ENCODE assay signal across 2 cellular contexts in the genomic region with DNA sequence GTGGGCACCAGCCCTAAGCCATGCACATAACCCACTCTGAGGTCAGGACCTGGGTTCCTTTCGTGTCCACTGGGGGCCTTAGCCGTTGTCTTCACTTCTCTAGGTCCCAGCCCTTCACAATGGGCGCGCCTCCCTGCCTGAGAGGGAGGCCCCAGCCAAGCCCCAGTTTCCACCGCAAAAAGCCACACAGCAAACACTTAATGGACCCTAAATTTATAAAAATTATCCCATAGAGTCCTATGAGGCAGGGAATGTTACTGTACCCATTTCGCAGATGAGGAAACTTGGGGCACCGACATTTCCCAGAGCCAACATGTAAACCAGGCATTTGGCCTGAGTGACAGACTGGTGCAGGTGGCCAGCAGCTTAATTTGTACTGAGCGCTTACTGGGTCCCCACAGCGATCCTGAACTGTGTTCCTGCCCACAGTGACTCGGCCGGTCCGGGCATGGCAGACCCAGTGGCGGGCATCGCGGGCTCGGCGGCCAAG.
TF ChIP-seq lines count a peak whose summit lies in the region.

No MANE protein-coding gene starts in this region.

TF ChIP-seq in SK-N-SH, 30 proteins besides CTCF, POLR2A, EP300 and RAD21:
- TF ChIP-seq TCF12 (IDR thresholded peaks at IDR 0.05) (no peak), SMC3 (IDR thresholded peaks at IDR 0.05; ENCODE audit: low read depth, low read length) (no peak)

TF ChIP-seq in SK-N-SH treated with all-trans-retinoic acid at 6 μM for 48 hours, 23 proteins besides CTCF, POLR2A, EP300 and RAD21:
- no peak for TF ChIP-seq RARB (CRISPR knock-in tag; IDR thresholded peaks at IDR 0.05)
- TF ChIP-seq TCF4 (CRISPR knock-in tag; IDR thresholded peaks at IDR 0.05; ENCODE audit: borderline replicate concordance) = no peak
- no peak for TF ChIP-seq ISL1 (CRISPR knock-in tag; IDR thresholded peaks at IDR 0.05)
- TF ChIP-seq SNAI2 (CRISPR knock-in tag; IDR thresholded peaks at IDR 0.05) = no peak
- TF ChIP-seq, protein P1, sequence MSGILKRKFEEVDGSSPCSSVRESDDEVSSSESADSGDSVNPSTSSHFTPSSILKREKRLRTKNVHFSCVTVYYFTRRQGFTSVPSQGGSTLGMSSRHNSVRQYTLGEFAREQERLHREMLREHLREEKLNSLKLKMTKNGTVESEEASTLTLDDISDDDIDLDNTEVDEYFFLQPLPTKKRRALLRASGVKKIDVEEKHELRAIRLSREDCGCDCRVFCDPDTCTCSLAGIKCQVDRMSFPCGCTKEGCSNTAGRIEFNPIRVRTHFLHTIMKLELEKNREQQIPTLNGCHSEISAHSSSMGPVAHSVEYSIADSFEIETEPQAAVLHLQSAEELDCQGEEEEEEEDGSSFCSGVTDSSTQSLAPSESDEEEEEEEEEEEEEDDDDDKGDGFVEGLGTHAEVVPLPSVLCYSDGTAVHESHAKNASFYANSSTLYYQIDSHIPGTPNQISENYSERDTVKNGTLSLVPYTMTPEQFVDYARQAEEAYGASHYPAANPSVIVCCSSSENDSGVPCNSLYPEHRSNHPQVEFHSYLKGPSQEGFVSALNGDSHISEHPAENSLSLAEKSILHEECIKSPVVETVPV (CRISPR knock-in tag; IDR thresholded peaks at IDR 0.05) = no peak
